Comparison of ENCODE assay signal across 8 cellular contexts in the genomic region with DNA sequence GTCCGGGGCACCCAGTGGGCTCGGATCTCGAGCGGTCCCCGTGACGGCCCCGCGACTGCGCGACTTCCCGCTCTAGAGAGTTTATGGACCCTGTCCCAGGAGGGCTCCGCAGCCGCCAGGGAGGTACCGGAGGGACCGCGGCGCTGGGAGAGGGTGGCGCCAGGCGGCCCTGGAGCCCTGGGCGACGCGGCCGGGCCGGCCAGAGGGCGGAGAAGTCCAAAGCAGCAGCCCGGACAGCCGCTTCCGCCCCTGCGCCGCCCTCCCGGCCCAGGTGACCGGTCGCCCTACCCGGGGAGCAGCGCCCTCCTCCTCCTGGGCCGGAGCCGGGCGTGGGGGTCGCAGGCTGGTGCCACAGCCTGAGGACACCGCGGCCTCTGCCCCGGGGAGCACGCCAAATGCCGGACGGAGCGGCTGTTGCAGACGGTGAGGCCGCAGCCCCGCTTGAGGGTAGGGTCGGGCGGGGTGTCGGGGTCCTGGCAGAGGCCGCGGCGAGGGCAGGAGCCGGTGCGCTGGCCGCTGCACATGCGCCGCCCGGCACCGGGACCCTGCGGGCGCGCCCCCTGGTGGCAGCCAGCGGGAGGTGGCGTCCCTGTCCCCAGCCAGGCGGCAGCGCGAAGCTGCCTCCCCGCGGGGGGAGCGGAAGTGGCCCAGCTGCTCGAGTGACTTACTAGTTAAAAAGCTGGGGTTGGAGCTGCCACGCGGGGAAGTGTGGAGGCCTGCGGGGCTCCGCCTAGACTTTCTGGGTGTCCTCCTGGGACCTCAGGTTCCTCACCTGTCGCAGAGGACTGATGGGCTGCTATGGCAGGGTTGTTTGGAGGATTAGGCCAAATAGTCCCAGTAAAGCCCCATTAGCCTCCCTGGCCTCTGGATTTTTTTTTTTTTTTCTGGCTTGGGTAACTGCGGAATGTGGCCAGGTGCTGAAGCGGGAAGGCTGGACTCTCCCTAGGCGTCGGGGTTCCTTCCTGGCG. TPM values are rescaled to one million over a fixed set of nuclear protein-coding genes. Genes with fewer than 3 reads are reported as not detected.
A peak's percentile ranks its signal among the peaks of the same experiment; 100 is the strongest.
DNase-seq lines count a peak whose midpoint lies in the region; ATAC-seq and TF ChIP-seq lines count a peak whose summit lies in the region.

No MANE protein-coding gene starts in this region.

- TF ChIP-seq RAD21 in neural cell (conservative IDR thresholded peaks at IDR 0.05): peak; percentile 56

- no peak overlapping the region for H2AFZ ChIP-seq in neural cell (ENCODE audit: low read depth, low read length)

- H3K9me3 ChIP-seq in neural cell (ENCODE audit: low read length): no peaks in the 10 kb centered on the region

- H3K4me3 ChIP-seq in HL-60 (replicated peaks; ENCODE audit: insufficient read depth, low read length) (peak overlapping the region; percentile 43), fibroblast of villous mesenchyme (ENCODE audit: low read depth, low read length) (peak overlapping the region; percentile 69), neural cell (ENCODE audit: low read length) (peak overlapping the region; percentile 67)

- H3K36me3 ChIP-seq in neural cell (ENCODE audit: insufficient read depth, low read length): no peaks in the 10 kb centered on the region

- H3K4me2 ChIP-seq in neural cell (ENCODE audit: low read length): no peak overlapping the region

- peak; percentile 96 for ATAC-seq in GM19463 (IDR thresholded peaks at IDR 0.05; ENCODE audit: unreplicated experiment)
- peak; percentile 94 for ATAC-seq in stimulated activated naive CD8-positive, alpha-beta T cell treated with anti-CD3 and anti-CD28 coated beads, Interleukin-15, Interleukin-2, amounts not matched to agents 100 U/mL and 50 U/mL, for 24 hours

- TF ChIP-seq CTCF in HL-60 (IDR thresholded peaks at IDR 0.05; ENCODE audit: insufficient read depth, low read length) (peak; percentile 71), fibroblast of villous mesenchyme (IDR thresholded peaks at IDR 0.05; ENCODE audit: insufficient read depth, low read depth, low read length) (peak; percentile 78), neural cell (IDR thresholded peaks at IDR 0.05; ENCODE audit: poor library complexity, severe bottlenecking) (peak; percentile 88)

- H3K27me3 ChIP-seq in HL-60 (ENCODE audit: insufficient read depth, poor library complexity, severe bottlenecking) (no peaks in the 10 kb centered on the region), neural cell (ENCODE audit: insufficient read depth, low read depth, low read length) (peaks cover 4% of the 10 kb centered on the region)

- no peaks in the 10 kb centered on the region for H3F3A ChIP-seq in neural cell (ENCODE audit: insufficient read depth, low read length, poor library complexity, severe bottlenecking)

- H3K9ac ChIP-seq in neural cell (ENCODE audit: low read length): peak overlapping the region; percentile 48

- no peak overlapping the region for H3K27ac ChIP-seq in HL-60 (replicated peaks)
- no peak overlapping the region for H3K27ac ChIP-seq in neural cell (ENCODE audit: low read length)

- DNase-seq in CMK (ENCODE audit: low read depth): peak; percentile 42
- peak; percentile 59 to 82 for DNase-seq in HL-60 (ENCODE audit: low read depth in 1 of 2, low spot score in 1 of 2)
- peak; percentile 12 for DNase-seq in OCI-M2 (lab: John Stamatoyannopoulos, UW; ENCODE audit: unreplicated experiment)
- DNase-seq in activated T-helper 9 cell treated with anti-CD3 and anti-CD28 coated beads, Interleukin-2, amount 50 U/mL, for 16 hours (ENCODE audit: low read depth): peak; percentile 83
- DNase-seq in fibroblast of villous mesenchyme (ENCODE audit: low read depth): peak; percentile 86
- peak; percentile 93 for DNase-seq in stimulated activated naive CD8-positive, alpha-beta T cell treated with anti-CD3 and anti-CD28 coated beads, Interleukin-15, Interleukin-2, amounts not matched to agents 100 U/mL and 50 U/mL, for 24 hours

- no peak for TF ChIP-seq EP300 in neural cell (conservative IDR thresholded peaks at IDR 0.05; ENCODE audit: poor library complexity, severe bottlenecking)

- H3K9me2 ChIP-seq in neural cell (ENCODE audit: insufficient read depth, low read length): no peaks in the 10 kb centered on the region

- no peaks in the 10 kb centered on the region for H4K20me1 ChIP-seq in neural cell (ENCODE audit: insufficient read depth)

- H3K79me2 ChIP-seq in neural cell (replicated peaks; ENCODE audit: insufficient read depth, low read length): no peaks in the 10 kb centered on the region

TF ChIP-seq in neural cell, 6 proteins besides CTCF, POLR2A, EP300 and RAD21:
- TF ChIP-seq POLR2AphosphoS5 (IDR thresholded peaks at IDR 0.05): peak; percentile 8
- no peak for TF ChIP-seq TAF1 (IDR thresholded peaks at IDR 0.05; ENCODE audit: low read depth)
- TF ChIP-seq MXI1 (conservative IDR thresholded peaks at IDR 0.05; ENCODE audit: poor library complexity, severe bottlenecking): peak; percentile 23
- TF ChIP-seq EZH2 (IDR thresholded peaks at IDR 0.05; ENCODE audit: borderline replicate concordance, insufficient read depth, low read length, poor library complexity, severe bottlenecking): no peak
- peak; percentile 76 for TF ChIP-seq SMC3 (conservative IDR thresholded peaks at IDR 0.05; ENCODE audit: poor library complexity)
- TF ChIP-seq, protein P1, sequence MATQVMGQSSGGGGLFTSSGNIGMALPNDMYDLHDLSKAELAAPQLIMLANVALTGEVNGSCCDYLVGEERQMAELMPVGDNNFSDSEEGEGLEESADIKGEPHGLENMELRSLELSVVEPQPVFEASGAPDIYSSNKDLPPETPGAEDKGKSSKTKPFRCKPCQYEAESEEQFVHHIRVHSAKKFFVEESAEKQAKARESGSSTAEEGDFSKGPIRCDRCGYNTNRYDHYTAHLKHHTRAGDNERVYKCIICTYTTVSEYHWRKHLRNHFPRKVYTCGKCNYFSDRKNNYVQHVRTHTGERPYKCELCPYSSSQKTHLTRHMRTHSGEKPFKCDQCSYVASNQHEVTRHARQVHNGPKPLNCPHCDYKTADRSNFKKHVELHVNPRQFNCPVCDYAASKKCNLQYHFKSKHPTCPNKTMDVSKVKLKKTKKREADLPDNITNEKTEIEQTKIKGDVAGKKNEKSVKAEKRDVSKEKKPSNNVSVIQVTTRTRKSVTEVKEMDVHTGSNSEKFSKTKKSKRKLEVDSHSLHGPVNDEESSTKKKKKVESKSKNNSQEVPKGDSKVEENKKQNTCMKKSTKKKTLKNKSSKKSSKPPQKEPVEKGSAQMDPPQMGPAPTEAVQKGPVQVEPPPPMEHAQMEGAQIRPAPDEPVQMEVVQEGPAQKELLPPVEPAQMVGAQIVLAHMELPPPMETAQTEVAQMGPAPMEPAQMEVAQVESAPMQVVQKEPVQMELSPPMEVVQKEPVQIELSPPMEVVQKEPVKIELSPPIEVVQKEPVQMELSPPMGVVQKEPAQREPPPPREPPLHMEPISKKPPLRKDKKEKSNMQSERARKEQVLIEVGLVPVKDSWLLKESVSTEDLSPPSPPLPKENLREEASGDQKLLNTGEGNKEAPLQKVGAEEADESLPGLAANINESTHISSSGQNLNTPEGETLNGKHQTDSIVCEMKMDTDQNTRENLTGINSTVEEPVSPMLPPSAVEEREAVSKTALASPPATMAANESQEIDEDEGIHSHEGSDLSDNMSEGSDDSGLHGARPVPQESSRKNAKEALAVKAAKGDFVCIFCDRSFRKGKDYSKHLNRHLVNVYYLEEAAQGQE (IDR thresholded peaks at IDR 0.05; ENCODE audit: borderline replicate concordance): no peak

RNA-seq across cellular contexts. Expression of a gene that starts 20.9 kb away (rescaled TPM):
- 4.2 and 5.2 TPM in 2 replicates for total RNA-seq in fibroblast of villous mesenchyme
- 16.7 and 25.9 TPM in 2 replicates for polyA plus RNA-seq in neural cell
- 100 and 124 TPM in 2 replicates for polyA minus RNA-seq in neural cell

Comparison
In these comparisons a context has a peak if more than half of its experiments do, and no peak if none do; other contexts are left out.
1. DNase-seq: peak in every context shown above with its lines; median percentile 93 in stimulated activated naive CD8-positive, alpha-beta T cell treated with anti-CD3 and anti-CD28 coated beads, Interleukin-15, Interleukin-2, amounts not matched to agents 100 U/mL and 50 U/mL, for 24 hours; 86 in fibroblast of villous mesenchyme; 83 in activated T-helper 9 cell treated with anti-CD3 and anti-CD28 coated beads, Interleukin-2, amount 50 U/mL, for 16 hours; 70 in HL-60; 42 in CMK; 12 in OCI-M2.